15 cellular contexts compared by ENCODE assay signal in the genomic region with DNA sequence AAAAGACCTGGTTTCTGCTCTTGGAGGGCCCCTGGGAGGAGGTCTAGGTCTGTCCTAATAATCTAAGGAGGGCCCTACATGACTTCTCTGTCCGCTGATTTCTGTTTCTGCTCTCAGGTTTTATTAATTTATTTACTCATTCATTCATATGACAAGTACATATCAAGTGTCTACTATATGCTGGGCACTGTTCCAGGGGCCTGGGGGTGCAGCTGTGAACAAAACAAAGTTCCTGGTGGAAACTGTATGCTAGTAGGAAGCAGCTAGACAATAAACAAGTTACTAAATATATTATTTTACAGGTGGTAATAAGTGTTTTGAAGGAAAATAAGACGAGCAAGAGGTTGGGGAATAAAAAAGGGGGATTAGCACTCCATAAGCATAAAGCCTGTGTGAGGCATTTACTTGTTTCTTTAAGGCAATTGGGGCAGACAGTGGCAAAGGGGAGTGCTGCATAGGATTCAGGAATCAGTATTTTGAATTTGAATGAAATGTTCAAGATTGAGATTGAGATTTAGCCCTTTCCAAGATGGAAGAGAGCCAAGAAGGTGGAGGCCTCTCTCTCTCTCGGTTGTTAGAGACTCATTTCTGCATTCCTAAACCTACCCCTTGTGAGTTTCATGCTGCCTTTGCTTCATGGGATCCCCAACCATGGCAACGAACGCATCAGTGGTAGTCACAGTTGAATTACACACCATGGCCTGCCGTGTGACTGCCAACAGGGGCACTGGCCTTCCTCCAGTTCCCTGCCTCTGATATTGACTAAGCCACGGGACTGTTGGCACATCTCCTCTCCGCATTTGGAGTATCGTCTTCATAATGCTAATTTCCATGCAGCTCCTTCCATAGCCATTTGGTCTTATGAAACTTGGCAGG. TPM values are rescaled to one million over a fixed set of nuclear protein-coding genes. Genes with fewer than 3 reads are reported as not detected.
A peak's percentile ranks its signal among the peaks of the same experiment; 100 is the strongest.
DNase-seq lines count a peak whose midpoint lies in the region; ATAC-seq lines count a peak whose summit lies in the region.
"Had no signal": no experiment of that assay in that cellular context is flagged by ENCODE, and none has a peak within 500 bp of the region (broad histone marks: within the 10 kb centered on the region; RNA-seq: fewer than 3 reads in every experiment).

No MANE protein-coding gene starts in this region.

- no peaks in the 10 kb centered on the region for H3K36me3 Mint-ChIP-seq in activated T-cell treated with anti-CD3 and anti-CD28 coated beads, Interleukin-2, amount 50 U/mL, for 24 hours (ENCODE audit: low read depth)

- no peaks in the 10 kb centered on the region for H3K4me1 Mint-ChIP-seq in activated T-cell treated with anti-CD3 and anti-CD28 coated beads, Interleukin-2, amount 50 U/mL, for 24 hours (ENCODE audit: low read depth)

- peaks cover 10% of the 10 kb centered on the region for H3K27me3 Mint-ChIP-seq in activated T-cell treated with anti-CD3 and anti-CD28 coated beads, Interleukin-2, amount 50 U/mL, for 24 hours
- H3K27me3 Mint-ChIP-seq: stimulated activated naive CD8-positive, alpha-beta T cell treated with anti-CD3 and anti-CD28 coated beads, Interleukin-15, Interleukin-2, amounts not matched to agents 100 ng/mL and 50 ng/mL, for 24 hours had no signal

- intact Hi-C loops in left ventricle myocardium superior (cut with micrococcal nuclease), result no loop called here

- DNase-seq in DMS 273 treated with DMSO at 0.1 percent for 48 hours (lab: John Stamatoyannopoulos, UW) (peak; percentile 11), NCI-H1105 treated with DMSO at 0.1 percent for 48 hours (lab: John Stamatoyannopoulos, UW) (peak; percentile 89), NCI-H748 (lab: John Stamatoyannopoulos, UW; ENCODE audit: unreplicated experiment) (peak; percentile 63), left ventricle myocardium superior (peak; percentile 70)
- no peak for DNase-seq in activated T-cell treated with anti-CD3 and anti-CD28 coated beads, Interleukin-2, amount 50 U/mL, for 24 hours
- DNase-seq: activated CD4-positive, CD25-positive, alpha-beta regulatory T cell; activated T-cell treated with anti-CD3 and anti-CD28 coated beads, Interleukin-2, amount 50 U/mL, for 1 hour; effector memory CD4-positive, alpha-beta T cell; NCI-H1930 had no signal

- no peak overlapping the region for H3K4me3 Mint-ChIP-seq in activated T-cell treated with anti-CD3 and anti-CD28 coated beads, Interleukin-2, amount 50 U/mL, for 24 hours
- H3K4me3 Mint-ChIP-seq: stimulated activated naive CD8-positive, alpha-beta T cell treated with anti-CD3 and anti-CD28 coated beads, Interleukin-15, Interleukin-2, amounts not matched to agents 100 ng/mL and 50 ng/mL, for 24 hours had no signal

- no peaks in the 10 kb centered on the region for H3K9me3 Mint-ChIP-seq in activated T-cell treated with anti-CD3 and anti-CD28 coated beads, Interleukin-2, amount 50 U/mL, for 24 hours
- H3K9me3 Mint-ChIP-seq: stimulated activated naive CD8-positive, alpha-beta T cell treated with anti-CD3 and anti-CD28 coated beads, Interleukin-15, Interleukin-2, amounts not matched to agents 100 ng/mL and 50 ng/mL, for 24 hours had no signal

- H3K27ac Mint-ChIP-seq in activated T-cell treated with anti-CD3 and anti-CD28 coated beads, Interleukin-2, amount 50 U/mL, for 24 hours, result no peak overlapping the region
- H3K27ac Mint-ChIP-seq: stimulated activated naive CD8-positive, alpha-beta T cell treated with anti-CD3 and anti-CD28 coated beads, Interleukin-15, Interleukin-2, amounts not matched to agents 100 ng/mL and 50 ng/mL, for 24 hours had no signal

- ATAC-seq in left ventricle myocardium superior, result peak; percentile 94
- ATAC-seq in GM18907 (IDR thresholded peaks at IDR 0.05; ENCODE audit: unreplicated experiment), result no peak
- no peak for ATAC-seq in GM21825 (IDR thresholded peaks at IDR 0.05; ENCODE audit: unreplicated experiment)
- no peak for ATAC-seq in GM21576 (IDR thresholded peaks at IDR 0.05; ENCODE audit: unreplicated experiment)

RNA-seq across cellular contexts. Expression of gene DRC1, which starts 28.3 kb away (rescaled TPM):
- total RNA-seq in left ventricle myocardium superior, result not detected
- total RNA-seq: HT-29, lower leg skin had no signal

RNA-seq across cellular contexts. Expression of gene OTOF, which starts 47.9 kb away (rescaled TPM):
- not detected for total RNA-seq in left ventricle myocardium superior
- total RNA-seq: HT-29 had no signal
